Comparison of ENCODE assay signal across 22 cellular contexts in genomic region chr2:73289304-73289703, GRCh38. TPM values are rescaled to one million over a fixed set of nuclear protein-coding genes. Genes with fewer than 3 reads are reported as not detected.
DNase-seq lines count a peak whose midpoint lies in the region; ATAC-seq and TF ChIP-seq lines count a peak whose summit lies in the region.
"Had no signal": no experiment of that assay in that cellular context is flagged by ENCODE, and none has a peak within 500 bp of the region (broad histone marks: within the 10 kb centered on the region; RNA-seq: fewer than 3 reads in every experiment).

No MANE protein-coding gene starts in this region.

- H3K4me1 Mint-ChIP-seq in HFFc6 (ENCODE audit: low read depth) (no peaks in the 10 kb centered on the region), neural progenitor cell (peaks cover 11% of the 10 kb centered on the region), osteocyte (ENCODE audit: unreplicated experiment) (peaks cover 10% of the 10 kb centered on the region)

- TF ChIP-seq CTCF in HFFc6 (IDR thresholded peaks at IDR 0.05) (peak; percentile 15; the same call in 1 of the 2 replicates), OCI-LY3 (IDR thresholded peaks at IDR 0.05; ENCODE audit: low read depth, low read length) (peak; percentile 22; the same call in 1 of the 2 replicates), neural progenitor cell (IDR thresholded peaks at IDR 0.05) (peak; percentile 14), osteocyte (IDR thresholded peaks at IDR 0.05) (no peak)

- H3K9me3 ChIP-seq in OCI-LY3 (ENCODE audit: insufficient read depth, low read length) (no peaks in the 10 kb centered on the region), neural progenitor cell (ENCODE audit: low read depth) (no peaks in the 10 kb centered on the region)

- ATAC-seq in HG03097 (IDR thresholded peaks at IDR 0.05; ENCODE audit: low FRiP score, unreplicated experiment): no peak

- H3K4me1 ChIP-seq in OCI-LY3 (ENCODE audit: low read length) (peaks cover 21% of the 10 kb centered on the region), neural progenitor cell (peaks cover 8% of the 10 kb centered on the region)

- H3K4me2 ChIP-seq in OCI-LY3 (ENCODE audit: low read length) (no peak overlapping the region), neural progenitor cell (no peak overlapping the region)

- H2AFZ ChIP-seq in OCI-LY3 (ENCODE audit: low read depth, low read length): no peak overlapping the region
- no peak overlapping the region for H2AFZ ChIP-seq in neural progenitor cell (replicated peaks)

- H3K27me3 ChIP-seq in OCI-LY3 (ENCODE audit: low read depth, low read length) (peaks cover 6% of the 10 kb centered on the region), neural progenitor cell (peaks cover 97% of the 10 kb centered on the region)

- no peak overlapping the region for H3K27ac ChIP-seq in OCI-LY3 (ENCODE audit: low read length)
- no peak overlapping the region for H3K27ac ChIP-seq in neural progenitor cell
- H3K27ac ChIP-seq: 22Rv1, C4-2B had no signal

- H3K4me3 ChIP-seq in OCI-LY3 (ENCODE audit: low read length): no peak overlapping the region
- H3K4me3 ChIP-seq in neural progenitor cell: no peak overlapping the region

- H4K20me1 ChIP-seq in OCI-LY3 (ENCODE audit: insufficient read depth, low read length): no peaks in the 10 kb centered on the region
- peaks cover 38% of the 10 kb centered on the region for H4K20me1 ChIP-seq in neural progenitor cell (ENCODE audit: low read depth)

- peaks cover 49% of the 10 kb centered on the region for H3K27me3 Mint-ChIP-seq in HFFc6 (ENCODE audit: insufficient read depth)
- H3K27me3 Mint-ChIP-seq in neural progenitor cell (ENCODE audit: insufficient read depth, low read depth): peaks cover 75% of the 10 kb centered on the region
- peaks cover 77% of the 10 kb centered on the region for H3K27me3 Mint-ChIP-seq in osteocyte (ENCODE audit: unreplicated experiment)

- H3K9ac ChIP-seq in OCI-LY3 (ENCODE audit: low read length) (no peak overlapping the region), neural progenitor cell (no peak overlapping the region)

- H3K36me3 Mint-ChIP-seq in HFFc6 (ENCODE audit: low read depth) (no peaks in the 10 kb centered on the region), neural progenitor cell (no peaks in the 10 kb centered on the region), osteocyte (ENCODE audit: unreplicated experiment) (no peaks in the 10 kb centered on the region)

- peak; percentile 25 for DNase-seq in DMS 273 (lab: John Stamatoyannopoulos, UW; ENCODE audit: unreplicated experiment)
- DNase-seq in DMS 273 treated with DMSO at 0.1 percent for 48 hours (lab: John Stamatoyannopoulos, UW): no peak
- DNase-seq in HFFc6: no peak
- no peak for DNase-seq in neural progenitor cell (ENCODE audit: low spot score)
- DNase-seq in osteocyte (ENCODE audit: extremely low spot score, unreplicated experiment): no peak
- no peak for DNase-seq in NCI-H1694 treated with DMSO at 0.1 percent for 48 hours (lab: John Stamatoyannopoulos, UW)
- DNase-seq: COR-L47, DMS79, GDM1, IMR-90, NCI-H1105 treated with DMSO at 0.1 percent for 48 hours, NCI-H187 treated with DMSO at 0.1 percent for 48 hours, NCI-H446 treated with DMSO at 0.1 percent for 48 hours, NCI-H748 treated with DMSO at 0.1 percent for 48 hours, SIG-M5, T-helper 9 cell had no signal

- H3K36me3 ChIP-seq in OCI-LY3 (replicated peaks; ENCODE audit: low read depth, low read length) (no peaks in the 10 kb centered on the region), neural progenitor cell (no peaks in the 10 kb centered on the region)

- H3K4me3 Mint-ChIP-seq in HFFc6: no peak overlapping the region
- H3K4me3 Mint-ChIP-seq in neural progenitor cell: no peak overlapping the region
- H3K4me3 Mint-ChIP-seq in osteocyte (ENCODE audit: unreplicated experiment): no peak overlapping the region

- H3K9me3 Mint-ChIP-seq in HFFc6: no peaks in the 10 kb centered on the region
- no peaks in the 10 kb centered on the region for H3K9me3 Mint-ChIP-seq in neural progenitor cell
- H3K9me3 Mint-ChIP-seq in osteocyte (ENCODE audit: unreplicated experiment): no peaks in the 10 kb centered on the region

- no peak overlapping the region for H3K27ac Mint-ChIP-seq in HFFc6
- no peak overlapping the region for H3K27ac Mint-ChIP-seq in neural progenitor cell
- H3K27ac Mint-ChIP-seq in osteocyte (ENCODE audit: unreplicated experiment): no peak overlapping the region

- H3K79me2 ChIP-seq in OCI-LY3 (ENCODE audit: low read length): peaks cover under 1% of the 10 kb centered on the region; the same call in 1 of the 2 replicates
- H3K79me2 ChIP-seq in neural progenitor cell (ENCODE audit: low read depth): no peaks in the 10 kb centered on the region

- peaks cover 24% of the 10 kb centered on the region for H3F3A ChIP-seq in neural progenitor cell (ENCODE audit: low read depth)

RNA-seq across cellular contexts. Expression of gene EGR4, which starts 4.0 kb away (rescaled TPM):
- not detected for total RNA-seq in HFFc6 (2021; fragmentation: NEBNext Ultra II Directional; extraction: Animal tissue kit (Norgen Biotek cat#: 25700))
- 0.40 TPM in 1 of 2 replicates, not detected in the other for total RNA-seq in neural progenitor cell (ENCODE audit: low replicate concordance)
- not detected in 2 replicates for total RNA-seq in osteocyte
- total RNA-seq: H4, IMR-90, RPMI7951 had no signal

RNA-seq across cellular contexts. Expression of gene FBXO41, which starts 5.0 kb away (rescaled TPM):
- 1 to 10 TPM in 4 of 6 experiments, under 1 TPM in 2; 0.80 to 1.7 (median 1.4) TPM for total RNA-seq in HFFc6 (2021; fragmentation: NEBNext Ultra II Directional; extraction: Animal tissue kit (Norgen Biotek cat#: 25700))
- 1.5 and 6.3 TPM in 2 replicates for total RNA-seq in neural progenitor cell (ENCODE audit: low replicate concordance)
- total RNA-seq in osteocyte: 1.6 and 2.0 TPM in 2 replicates

RNA-seq across cellular contexts. Expression of gene CCT7, which starts 55.2 kb away (rescaled TPM):
- total RNA-seq in HFFc6 (2021; fragmentation: NEBNext Ultra II Directional; extraction: Animal tissue kit (Norgen Biotek cat#: 25700)): 100 to 1,000 TPM; 350 to 492 (median 406) TPM
- total RNA-seq in neural progenitor cell (ENCODE audit: low replicate concordance) (365 and 456 TPM in 2 replicates), osteocyte (216 and 231 TPM in 2 replicates)

RNA-seq across cellular contexts. Expression of gene PRADC1, which starts 56.3 kb away (rescaled TPM):
- total RNA-seq in HFFc6 (2021; fragmentation: NEBNext Ultra II Directional; extraction: Animal tissue kit (Norgen Biotek cat#: 25700)): 10 to 100 TPM; 27.5 to 38.7 (median 31.7) TPM
- 3.9 and 8.2 TPM in 2 replicates for total RNA-seq in neural progenitor cell (ENCODE audit: low replicate concordance)
- total RNA-seq in osteocyte: 15.1 and 17.6 TPM in 2 replicates
